In genomic region chr22:21443057-21443734, GRCh38 we compare ENCODE assay signal across 17 cellular contexts. TPM values are rescaled to one million over a fixed set of nuclear protein-coding genes. Genes with fewer than 3 reads are reported as not detected.
A peak's percentile ranks its signal among the peaks of the same experiment; 100 is the strongest.
DNase-seq lines count a peak whose midpoint lies in the region; ATAC-seq and TF ChIP-seq lines count a peak whose summit lies in the region.
"Had no signal": no experiment of that assay in that cellular context is flagged by ENCODE, and none has a peak within 500 bp of the region (broad histone marks: within the 10 kb centered on the region; RNA-seq: fewer than 3 reads in every experiment).

No MANE protein-coding gene starts in this region.

- no peak overlapping the region for H2AFZ ChIP-seq in neuronal stem cell (ENCODE audit: low read length)

- H3K27ac Mint-ChIP-seq in natural killer cell = no peak overlapping the region
- no peak overlapping the region for H3K27ac Mint-ChIP-seq in natural killer cell treated with Interleukin-12 subunit alpha and Interleukin-12 subunit beta and Interleukin-15 and Interleukin-18, amount 100 ng/mL, for 72 hours
- peak overlapping the region in 1 of 9 donors; percentile 9 for H3K27ac Mint-ChIP-seq in naive thymus-derived CD4-positive, alpha-beta T cell

- intact Hi-C loops in natural killer cell (cut with micrococcal nuclease) (no loop called here), left ventricle myocardium superior (cut with micrococcal nuclease) (no loop called here)
- intact Hi-C loops in naive thymus-derived CD4-positive, alpha-beta T cell (cut with micrococcal nuclease) = no loop called here

- ATAC-seq in natural killer cell (no peak), left ventricle myocardium superior (no peak), HG02938 (IDR thresholded peaks at IDR 0.05; ENCODE audit: unreplicated experiment) (no peak)
- no peak for ATAC-seq in natural killer cell treated with Interleukin-12 subunit alpha and Interleukin-12 subunit beta and Interleukin-15 and Interleukin-18, amount 100 ng/mL, for 72 hours
- ATAC-seq in naive thymus-derived CD4-positive, alpha-beta T cell = no peak
- ATAC-seq: gastroesophageal sphincter, Panc1 had no signal

- peak overlapping the region; percentile 98 for H3K23ac ChIP-seq in neuronal stem cell (ENCODE audit: low read depth, low read length, poor library complexity)

- H3K14ac ChIP-seq in neuronal stem cell (ENCODE audit: low read length) = no peak overlapping the region

- no peak overlapping the region for H3K9ac ChIP-seq in neuronal stem cell (ENCODE audit: low read depth, low read length, poor library complexity)

- peak overlapping the region; percentile 78 for H2AK5ac ChIP-seq in neuronal stem cell (ENCODE audit: low read depth, low read length)

- no peaks in the 10 kb centered on the region for H3K27me3 ChIP-seq in neuronal stem cell (ENCODE audit: control insufficient read depth in 3 of 3, insufficient read depth in 3 of 3, low read depth in 1 of 3, low read length in 3 of 3)
- H3K27me3 ChIP-seq in naive thymus-derived CD4-positive, alpha-beta T cell (ENCODE audit: control insufficient read depth in 2 of 2, insufficient read depth in 2 of 2, low read length in 2 of 2) = no peaks in the 10 kb centered on the region
- H3K27me3 ChIP-seq: gastroesophageal sphincter had no signal

- H3K4me3 Mint-ChIP-seq in natural killer cell = no peak overlapping the region
- no peak overlapping the region for H3K4me3 Mint-ChIP-seq in natural killer cell treated with Interleukin-12 subunit alpha and Interleukin-12 subunit beta and Interleukin-15 and Interleukin-18, amount 100 ng/mL, for 72 hours
- H3K4me3 Mint-ChIP-seq in naive thymus-derived CD4-positive, alpha-beta T cell = no peak overlapping the region

- H2BK12ac ChIP-seq in neuronal stem cell (ENCODE audit: low read length) = peak overlapping the region; percentile 33

- H3K4me3 ChIP-seq in neuronal stem cell (ENCODE audit: low read length in 2 of 2) = no peak overlapping the region
- no peak overlapping the region for H3K4me3 ChIP-seq in naive thymus-derived CD4-positive, alpha-beta T cell (ENCODE audit: low read length)
- H3K4me3 ChIP-seq: gastroesophageal sphincter had no signal

- no peak overlapping the region for H4K8ac ChIP-seq in neuronal stem cell (ENCODE audit: low read depth, low read length)

- peak overlapping the region; percentile 69 for H3K18ac ChIP-seq in neuronal stem cell (ENCODE audit: low read length)

- peaks cover 0 to 11% of the 10 kb centered on the region in 2 donors for H3K4me1 ChIP-seq in neuronal stem cell (ENCODE audit: control insufficient read depth in 2 of 2, insufficient read depth in 1 of 2, low read depth in 1 of 2, low read length in 2 of 2)
- H3K4me1 ChIP-seq in naive thymus-derived CD4-positive, alpha-beta T cell (ENCODE audit: control insufficient read depth in 2 of 2, insufficient read depth in 2 of 2, low read length in 2 of 2) = no peaks in the 10 kb centered on the region

- no peak overlapping the region for H3K4ac ChIP-seq in neuronal stem cell (ENCODE audit: low read length)

- no peak overlapping the region for H3K4me2 ChIP-seq in neuronal stem cell (ENCODE audit: insufficient read depth, low read length, poor library complexity, severe bottlenecking)

- POLR2A ChIA-PET in naive thymus-derived CD4-positive, alpha-beta T cell (lab: Charles Lee) = no interaction called here

- H3K79me1 ChIP-seq in neuronal stem cell (ENCODE audit: low read depth, low read length) = peaks cover 12% of the 10 kb centered on the region

- no peak overlapping the region for H2BK15ac ChIP-seq in neuronal stem cell (ENCODE audit: low read length)

- H3K9me3 Mint-ChIP-seq in natural killer cell = no peaks in the 10 kb centered on the region
- H3K9me3 Mint-ChIP-seq in natural killer cell treated with Interleukin-12 subunit alpha and Interleukin-12 subunit beta and Interleukin-15 and Interleukin-18, amount 100 ng/mL, for 72 hours = no peaks in the 10 kb centered on the region
- no peaks in the 10 kb centered on the region for H3K9me3 Mint-ChIP-seq in naive thymus-derived CD4-positive, alpha-beta T cell

- no peaks in the 10 kb centered on the region for H3K36me3 Mint-ChIP-seq in natural killer cell
- no peaks in the 10 kb centered on the region for H3K36me3 Mint-ChIP-seq in natural killer cell treated with Interleukin-12 subunit alpha and Interleukin-12 subunit beta and Interleukin-15 and Interleukin-18, amount 100 ng/mL, for 72 hours
- peaks cover 0 to 9% (median 0%) of the 10 kb centered on the region in 5 donors for H3K36me3 Mint-ChIP-seq in naive thymus-derived CD4-positive, alpha-beta T cell

- peaks cover 30 to 56% of the 10 kb centered on the region in 2 donors for H3K36me3 ChIP-seq in neuronal stem cell (replicated peaks in 1 of 2; ENCODE audit: control insufficient read depth in 2 of 2, insufficient read depth in 2 of 2, low read length in 2 of 2)
- peaks cover 0 to 51% (median 7%) of the 10 kb centered on the region in 3 experiments for H3K36me3 ChIP-seq in naive thymus-derived CD4-positive, alpha-beta T cell (ENCODE audit: control insufficient read depth in 2 of 3, insufficient read depth in 3 of 3, low read length in 3 of 3)

- no peak overlapping the region for H3K27ac ChIP-seq in neuronal stem cell (replicated peaks; ENCODE audit: low read length)
- H3K27ac ChIP-seq in naive thymus-derived CD4-positive, alpha-beta T cell (ENCODE audit: low read depth, low read length) = no peak overlapping the region
- H3K27ac ChIP-seq: gastroesophageal sphincter had no signal

- WGBS in neuronal stem cell (ENCODE audit: extremely low coverage in 2 of 2, insufficient read length in 2 of 2, insufficient replicate concordance in 1 of 2), 2 donors = no CpG with 5 or more reads among the region's 13 CpGs

- no peak overlapping the region for H4K91ac ChIP-seq in neuronal stem cell (ENCODE audit: low read depth, low read length, poor library complexity)

- CTCF ChIA-PET in naive thymus-derived CD4-positive, alpha-beta T cell (lab: Charles Lee) = no interaction called here

- H2BK5ac ChIP-seq in neuronal stem cell (ENCODE audit: low read length) = no peak overlapping the region

- H2BK120ac ChIP-seq in neuronal stem cell (ENCODE audit: low read depth, low read length) = no peak overlapping the region

- DNase-seq in natural killer cell = peak; percentile 9
- DNase-seq in natural killer cell treated with Interleukin-12 subunit alpha and Interleukin-12 subunit beta and Interleukin-15 and Interleukin-18, amount 100 ng/mL, for 72 hours (ENCODE audit: low spot score) = no peak
- DNase-seq in left ventricle myocardium superior = peak; percentile 31
- no peak for DNase-seq in neuronal stem cell (ENCODE audit: low spot score)
- no peak for DNase-seq in KG1 (lab: John Stamatoyannopoulos, UW)
- no peak for DNase-seq in SIG-M5 (lab: John Stamatoyannopoulos, UW)
- DNase-seq in naive thymus-derived CD4-positive, alpha-beta T cell = no peak
- DNase-seq: activated CD4-positive, alpha-beta T cell treated with anti-CD3 and anti-CD28 coated beads for 1 hour; activated gamma-delta T cell treated with Interleukin-2 at 50 U/mL for 16 hours; DMS 273 treated with DMSO at 0.1 percent for 48 hours; Kasumi-1; NCI-H1694; NCI-H510A; small intestine had no signal

- H3K27me3 Mint-ChIP-seq in natural killer cell (ENCODE audit: low read depth in 2 of 2) = no peaks in the 10 kb centered on the region
- no peaks in the 10 kb centered on the region for H3K27me3 Mint-ChIP-seq in natural killer cell treated with Interleukin-12 subunit alpha and Interleukin-12 subunit beta and Interleukin-15 and Interleukin-18, amount 100 ng/mL, for 72 hours
- no peaks in the 10 kb centered on the region for H3K27me3 Mint-ChIP-seq in naive thymus-derived CD4-positive, alpha-beta T cell

- no peak for TF ChIP-seq CTCF in natural killer cell (IDR thresholded peaks at IDR 0.05)

- no peaks in the 10 kb centered on the region for H3K9me3 ChIP-seq in neuronal stem cell (replicated peaks in 1 of 2; ENCODE audit: control insufficient read depth in 2 of 2, insufficient read depth in 1 of 2, low read depth in 1 of 2, low read length in 2 of 2)
- H3K9me3 ChIP-seq in naive thymus-derived CD4-positive, alpha-beta T cell (ENCODE audit: control insufficient read depth in 2 of 3, low read length in 3 of 3) = no peaks in the 10 kb centered on the region
- H3K9me3 ChIP-seq: gastroesophageal sphincter had no signal

- H3K4me1 Mint-ChIP-seq in natural killer cell = no peaks in the 10 kb centered on the region
- no peaks in the 10 kb centered on the region for H3K4me1 Mint-ChIP-seq in natural killer cell treated with Interleukin-12 subunit alpha and Interleukin-12 subunit beta and Interleukin-15 and Interleukin-18, amount 100 ng/mL, for 72 hours (ENCODE audit: low read depth in 2 of 2)
- H3K4me1 Mint-ChIP-seq in naive thymus-derived CD4-positive, alpha-beta T cell = peaks cover 0 to 3% (median 0%) of the 10 kb centered on the region in 7 donors

RNA-seq across cellular contexts. Expression of gene TMEM191C, which starts 24.0 kb away (rescaled TPM):
- total RNA-seq in natural killer cell = 1 to 10 TPM; 2.1 to 3.4 (median 3.2) TPM
- total RNA-seq in natural killer cell treated with Interleukin-12 subunit alpha and Interleukin-12 subunit beta and Interleukin-15 and Interleukin-18, amount 100 ng/mL, for 72 hours = 1 to 10 TPM; 1.4 to 3.5 TPM
- total RNA-seq in left ventricle myocardium superior = 0.74 TPM
- 0.98 TPM for polyA plus RNA-seq in neuronal stem cell (2013, experiment 1 of 2)
- polyA plus RNA-seq in neuronal stem cell (2013, experiment 2 of 2) = 1.1 TPM
- 1 to 10 TPM; 1.3 to 7.3 (median 3.7) TPM for total RNA-seq in naive thymus-derived CD4-positive, alpha-beta T cell
- polyA plus RNA-seq in naive thymus-derived CD4-positive, alpha-beta T cell = 1 to 10 TPM in 1 of 2 donors, under 1 TPM in 1; 0.51 to 2.3 TPM

RNA-seq across cellular contexts. Expression of gene HIC2, which starts 26.0 kb away (rescaled TPM):
- total RNA-seq in natural killer cell = 10 to 100 TPM in 1 of 3 donors, 1 to 10 TPM in 2; 6.3 to 10.2 (median 7.7) TPM
- 1 to 10 TPM; 7.4 to 9.7 TPM for total RNA-seq in natural killer cell treated with Interleukin-12 subunit alpha and Interleukin-12 subunit beta and Interleukin-15 and Interleukin-18, amount 100 ng/mL, for 72 hours
- 1.2 TPM for total RNA-seq in left ventricle myocardium superior
- 17.8 TPM for polyA plus RNA-seq in neuronal stem cell (2013, experiment 1 of 2)
- 18.7 TPM for polyA plus RNA-seq in neuronal stem cell (2013, experiment 2 of 2)
- total RNA-seq in naive thymus-derived CD4-positive, alpha-beta T cell = 10 to 100 TPM in 4 of 5 experiments, 1 to 10 TPM in 1; 4.5 to 13.8 (median 11.4) TPM
- 1 to 10 TPM in 1 of 2 donors, under 1 TPM in 1; 0.44 to 1.2 TPM for polyA plus RNA-seq in naive thymus-derived CD4-positive, alpha-beta T cell

RNA-seq across cellular contexts. Expression of gene RIMBP3B, which starts 59.6 kb away (rescaled TPM):
- total RNA-seq in natural killer cell (under 1 TPM in 2 of 3 donors, not detected in 1; 0.14 to 0.70 TPM), left ventricle myocardium superior (0.05 TPM)
- total RNA-seq in natural killer cell treated with Interleukin-12 subunit alpha and Interleukin-12 subunit beta and Interleukin-15 and Interleukin-18, amount 100 ng/mL, for 72 hours = 1 to 10 TPM in 1 of 2 donors, under 1 TPM in 1; 0.14 to 1.4 TPM
- 0.06 TPM for polyA plus RNA-seq in neuronal stem cell (2013, experiment 1 of 2)
- polyA plus RNA-seq in neuronal stem cell (2013, experiment 2 of 2) = 0.08 TPM
- total RNA-seq in naive thymus-derived CD4-positive, alpha-beta T cell = 1 to 10 TPM in 2 of 5 experiments, under 1 TPM in 2, not detected in 1; 0.31 to 4.1 (median 1.8) TPM
- polyA plus RNA-seq in naive thymus-derived CD4-positive, alpha-beta T cell = 1 to 10 TPM in 1 of 2 donors, under 1 TPM in 1; 0.96 to 1.3 TPM

Comparison
In these comparisons a context has a peak if more than half of its experiments do, and no peak if none do; other contexts are left out.
1. DNase-seq: peak in natural killer cell (single experiment) and left ventricle myocardium superior (single experiment); none in natural killer cell treated with Interleukin-12 subunit alpha and Interleukin-12 subunit beta and Interleukin-15 and Interleukin-18, amount 100 ng/mL, for 72 hours (single experiment), neuronal stem cell (single experiment), KG1 (single experiment), SIG-M5 (single experiment) and naive thymus-derived CD4-positive, alpha-beta T cell (0 of 9).